ENCODE assay signal across 11 cellular contexts in genomic region chr19:40219721-40220276, GRCh38. TPM values are rescaled to one million over a fixed set of nuclear protein-coding genes. Genes with fewer than 3 reads are reported as not detected.
DNase-seq lines count a peak whose midpoint lies in the region; TF ChIP-seq lines count a peak whose summit lies in the region.
"Had no signal": no experiment of that assay in that cellular context is flagged by ENCODE, and none has a peak within 500 bp of the region (broad histone marks: within the 10 kb centered on the region; RNA-seq: fewer than 3 reads in every experiment).

No MANE protein-coding gene starts in this region.

- peaks cover 8% of the 10 kb centered on the region for H3K9me3 Mint-ChIP-seq in glutamatergic neuron (ENCODE audit: unreplicated experiment)

- in situ Hi-C loops in SK-MEL-5 (cut with HindIII; ENCODE audit: low pct_unique_long_range_greater_than_20kb, low sequenced_read_pairs) = no loop called here
- in situ Hi-C loops in transverse colon (cut with MboI; ENCODE audit: low pct_ligation_motif_present in 1 of 4, low pct_unique_long_range_greater_than_20kb in 1 of 4, low sequenced_read_pairs in 3 of 4) = loop anchor here in 3 of 4 donors (10.0 kb wide), 2 partner anchors 75 to 85 kb away; no protein-coding TSS in a partner anchor

- no peak overlapping the region for H3K27ac Mint-ChIP-seq in glutamatergic neuron (ENCODE audit: unreplicated experiment)

- H3K27me3 ChIP-seq in BE2C = peaks cover 28% of the 10 kb centered on the region
- peaks cover 71% of the 10 kb centered on the region for H3K27me3 ChIP-seq in transverse colon

- no peak overlapping the region for H3K27ac ChIP-seq in transverse colon
- H3K27ac ChIP-seq: heart left ventricle, suprapubic skin had no signal

- TF ChIP-seq EP300 in transverse colon (IDR thresholded peaks at IDR 0.05; ENCODE audit: low read depth) = no peak

- no peak for TF ChIP-seq CTCF in BE2C (IDR thresholded peaks at IDR 0.05; ENCODE audit: low read depth, low read length)
- no peak for TF ChIP-seq CTCF in glutamatergic neuron (IDR thresholded peaks at IDR 0.05; ENCODE audit: partially characterized antibody, unreplicated experiment)
- TF ChIP-seq CTCF in transverse colon (IDR thresholded peaks at IDR 0.05) = no peak

- WGBS in transverse colon (ENCODE audit: low coverage in 1 of 2), 2 donors = 18 to 30% methylated on average over 3 to 8 of the region's 8 CpGs

- DNase-seq in BE2C = peak; percentile 66
- DNase-seq in HT-29 (ENCODE audit: low spot score) = peak; percentile 86
- DNase-seq in SK-MEL-5 (ENCODE audit: low read depth, low spot score) = peak; percentile 85
- no peak for DNase-seq in glutamatergic neuron
- DNase-seq in NCI-H187 treated with DMSO at 0.1 percent for 48 hours (lab: John Stamatoyannopoulos, UW) = no peak
- no peak for DNase-seq in middle frontal gyrus (ENCODE audit: extremely low spot score, low spot score)
- no peak for DNase-seq in transverse colon
- no peak for DNase-seq in activated CD8-positive, alpha-beta memory T cell treated with anti-CD3 and anti-CD28 coated beads for 24 hours
- DNase-seq: heart left ventricle had no signal

- no peak for TF ChIP-seq POLR2A in transverse colon (IDR thresholded peaks at IDR 0.05)

- H3K9me3 ChIP-seq in BE2C = peaks cover 2% of the 10 kb centered on the region; the same call in 1 of the 2 replicates
- H3K9me3 ChIP-seq in transverse colon = no peaks in the 10 kb centered on the region
- H3K9me3 ChIP-seq: heart left ventricle, suprapubic skin had no signal

- peak overlapping the region; percentile 6; the same call in 1 of the 2 replicates for H3K4me3 ChIP-seq in BE2C (ENCODE audit: low read depth, low read length)
- no peak overlapping the region for H3K4me3 ChIP-seq in transverse colon
- H3K4me3 ChIP-seq: heart left ventricle, suprapubic skin had no signal

- H3K4me1 Mint-ChIP-seq in glutamatergic neuron (ENCODE audit: low read depth, unreplicated experiment) = peaks cover 1% of the 10 kb centered on the region

- peaks cover 29% of the 10 kb centered on the region for H3K27me3 Mint-ChIP-seq in glutamatergic neuron (ENCODE audit: unreplicated experiment)

- peaks cover 9% of the 10 kb centered on the region for H3K36me3 Mint-ChIP-seq in glutamatergic neuron (ENCODE audit: unreplicated experiment)

- intact Hi-C loops in transverse colon (cut with DNase I; ENCODE audit: low total_unique reads) = loop anchor here (2.0 kb wide), 1 partner anchor 27 kb away; no protein-coding TSS in a partner anchor

- H3K4me1 ChIP-seq in BE2C = peaks cover 2% of the 10 kb centered on the region; the same call in 1 of the 2 replicates
- peaks cover 0 to 24% (median 13%) of the 10 kb centered on the region in 4 donors for H3K4me1 ChIP-seq in transverse colon

- H3K4me3 Mint-ChIP-seq in glutamatergic neuron (ENCODE audit: unreplicated experiment) = peak overlapping the region; percentile 7

- H3K36me3 ChIP-seq in BE2C (no peaks in the 10 kb centered on the region), transverse colon (no peaks in the 10 kb centered on the region)
- H3K36me3 ChIP-seq: heart left ventricle, suprapubic skin had no signal

RNA-seq across cellular contexts. Expression of gene TTC9B, which starts 1.6 kb away (rescaled TPM):
- 20.5 TPM for polyA plus RNA-seq in BE2C (2012; ENCODE audit: insufficient read depth, insufficient read length, low read depth)
- total RNA-seq in HT-29 (2014; rRNA removed; shearing (Covaris generic)) = 0.94 TPM in 1 of 2 replicates, not detected in the other
- not detected in 2 replicates for total RNA-seq in SK-MEL-5 (2014; rRNA removed; shearing (Covaris generic))
- not detected in 2 replicates for polyA plus RNA-seq in SK-MEL-5 (2015; cell fraction: cytosol; rRNA removed)
- polyA plus RNA-seq in SK-MEL-5 (2015; cell fraction: nucleus; rRNA removed) = 1.4 and 1.9 TPM in 2 replicates
- total RNA-seq in glutamatergic neuron (ENCODE audit: unreplicated experiment) = 19.5 TPM
- not detected for total RNA-seq in transverse colon
- total RNA-seq: heart left ventricle, posterior vena cava, suprapubic skin had no signal
- polyA plus RNA-seq: heart left ventricle had no signal

RNA-seq across cellular contexts. Expression of gene CCNP, which starts 6.7 kb away (rescaled TPM):
- polyA plus RNA-seq in BE2C (2012; ENCODE audit: insufficient read depth, insufficient read length, low read depth) = 1.4 TPM
- 0.23 and 1.2 TPM in 2 replicates for total RNA-seq in HT-29 (2014; rRNA removed; shearing (Covaris generic))
- total RNA-seq in SK-MEL-5 (2014; rRNA removed; shearing (Covaris generic)) = 0.08 TPM in 1 of 2 replicates, not detected in the other
- polyA plus RNA-seq in SK-MEL-5 (2015; cell fraction: cytosol; rRNA removed) = 0.06 TPM in 1 of 2 replicates, not detected in the other
- polyA plus RNA-seq in SK-MEL-5 (2015; cell fraction: nucleus; rRNA removed) = 0.47 TPM in 1 of 2 replicates, not detected in the other
- 2.3 TPM for total RNA-seq in glutamatergic neuron (ENCODE audit: unreplicated experiment)
- under 1 TPM in 1 of 4 donors, not detected in 3; 1.00 TPM for total RNA-seq in transverse colon
- polyA plus RNA-seq: heart left ventricle had no signal

RNA-seq across cellular contexts. Expression of gene MAP3K10, which starts 28.6 kb away (rescaled TPM):
- 24.1 TPM for polyA plus RNA-seq in BE2C (2012; ENCODE audit: insufficient read depth, insufficient read length, low read depth)
- 9.7 and 15.2 TPM in 2 replicates for total RNA-seq in HT-29 (2014; rRNA removed; shearing (Covaris generic))
- total RNA-seq in SK-MEL-5 (2014; rRNA removed; shearing (Covaris generic)) = 12.0 and 14.1 TPM in 2 replicates
- polyA plus RNA-seq in SK-MEL-5 (2015; cell fraction: cytosol; rRNA removed) = 19.2 and 26.8 TPM in 2 replicates
- polyA plus RNA-seq in SK-MEL-5 (2015; cell fraction: nucleus; rRNA removed) = 107 and 110 TPM in 2 replicates
- total RNA-seq in glutamatergic neuron (ENCODE audit: unreplicated experiment) (66.9 TPM), transverse colon (10 to 100 TPM; 10.8 to 19.5 (median 11.9) TPM)

Comparison
In these comparisons a context has a peak if more than half of its experiments do, and no peak if none do; other contexts are left out.
1. DNase-seq: peak in BE2C (single experiment), HT-29 (single experiment) and SK-MEL-5 (single experiment); none in glutamatergic neuron (single experiment), NCI-H187 treated with DMSO at 0.1 percent for 48 hours (single experiment), middle frontal gyrus (single experiment), transverse colon (single experiment) and activated CD8-positive, alpha-beta memory T cell treated with anti-CD3 and anti-CD28 coated beads for 24 hours (single experiment).
2. RNA of gene TTC9B, which starts 1.6 kb away (total RNA-seq): 19.5 TPM in glutamatergic neuron (single experiment); 0.94 TPM in HT-29, not detected in transverse colon and not detected in SK-MEL-5; every median in the first group is over 10 times any median in the second.